In genomic region chr12:100219328-100220109, GRCh38 we compare ENCODE assay signal across 23 cellular contexts. TPM values are rescaled to one million over a fixed set of nuclear protein-coding genes. Genes with fewer than 3 reads are reported as not detected.
DNase-seq lines count a peak whose midpoint lies in the region; ATAC-seq, FAIRE-seq and TF ChIP-seq lines count a peak whose summit lies in the region.
"Had no signal": no experiment of that assay in that cellular context is flagged by ENCODE, and none has a peak within 500 bp of the region (broad histone marks: within the 10 kb centered on the region; RNA-seq: fewer than 3 reads in every experiment).

No MANE protein-coding gene starts in this region.

- DNase-seq in HuH-7 (ENCODE audit: low spot score): peak; percentile 23
- DNase-seq in HepG2 (ENCODE audit: low spot score): no peak
- no peak for DNase-seq in HFFc6
- no peak for DNase-seq in SK-N-SH
- DNase-seq in COR-L47 (lab: John Stamatoyannopoulos, UW): no peak
- DNase-seq: BE2C; C1 segment of cervical spinal cord; CD4-positive, CD25-positive, alpha-beta regulatory T cell; CD8-positive, alpha-beta memory T cell; HCEC 1CT; Karpas-422; KBM-7 had no signal

- CTCF ChIA-PET in HEK293 (lab: Yijun Ruan, JAX) (interaction anchor here (0.6 kb wide), 1 partner anchor 409 kb away, joined by 4 read pairs; no protein-coding TSS in a partner anchor), HepG2 (lab: Yijun Ruan, JAX; ENCODE audit: low intra/inter-chr PET ratio, low total read pairs) (no interaction called here), SK-N-SH (lab: Yijun Ruan, JAX) (no interaction called here)

- TF ChIP-seq CTCF in HEK293 (tag by site-specific recombination; IDR thresholded peaks at IDR 0.05) (no peak), HepG2 (CRISPR knock-in tag; IDR thresholded peaks at IDR 0.05) (no peak), HFFc6 (IDR thresholded peaks at IDR 0.05) (no peak), SK-N-SH (IDR thresholded peaks at IDR 0.05) (no peak)

- H3K9me3 Mint-ChIP-seq in HFFc6: no peaks in the 10 kb centered on the region
- H3K9me3 Mint-ChIP-seq: CD4-positive, CD25-positive, alpha-beta regulatory T cell; CD8-positive, alpha-beta memory T cell; GM23338 had no signal

- H3K27me3 ChIP-seq in ectodermal cell (ENCODE audit: control insufficient read depth, insufficient read depth, low read length, poor library complexity, severe bottlenecking) (no peaks in the 10 kb centered on the region), HepG2 (ENCODE audit: control insufficient read depth in 1 of 2, insufficient read depth in 2 of 2, low read length in 2 of 2) (no peaks in the 10 kb centered on the region), SK-N-SH (ENCODE audit: insufficient read depth) (no peaks in the 10 kb centered on the region)
- H3K27me3 ChIP-seq: BE2C had no signal

- H3F3A ChIP-seq in SK-N-SH (replicated peaks; ENCODE audit: insufficient read depth): no peaks in the 10 kb centered on the region

- H3K4me3 Mint-ChIP-seq in HFFc6: no peak overlapping the region
- H3K4me3 Mint-ChIP-seq: CD4-positive, CD25-positive, alpha-beta regulatory T cell; CD8-positive, alpha-beta memory T cell; GM23338 had no signal

- peaks cover 36 to 38% of the 10 kb centered on the region in 2 experiments for H3K36me3 ChIP-seq in HEK293 (ENCODE audit: control insufficient read depth in 2 of 2, insufficient read depth in 1 of 2, low read length in 2 of 2)
- peaks cover 10% of the 10 kb centered on the region for H3K36me3 ChIP-seq in ectodermal cell (ENCODE audit: control insufficient read depth, insufficient read depth, low read length)
- peaks cover 1 to 30% of the 10 kb centered on the region in 2 experiments; a peak in 3 of 5 replicates for H3K36me3 ChIP-seq in HepG2 (replicated peaks in 1 of 2; ENCODE audit: control insufficient read depth in 1 of 2, insufficient read depth in 2 of 2, low read length in 2 of 2)
- peaks cover 63 to 67% of the 10 kb centered on the region in 2 experiments for H3K36me3 ChIP-seq in SK-N-SH (replicated peaks in 1 of 2; ENCODE audit: control insufficient read depth in 1 of 2, insufficient read depth in 2 of 2, low read length in 1 of 2)

- WGBS in ectodermal cell, 2 experiments: 94 to 96% methylated on average over 4 to 5 of the region's 5 CpGs
- WGBS in HepG2 (ENCODE audit: low lambda C conversion rate): 74% methylated on average over 5 of the region's 5 CpGs
- WGBS in SK-N-SH (ENCODE audit: low lambda C conversion rate): 86% methylated on average over 5 of the region's 5 CpGs

- intact Hi-C loops in HepG2 (cut with micrococcal nuclease; ENCODE audit: unreplicated experiment): no loop called here

- no peak overlapping the region for H3K9ac ChIP-seq in HepG2 (ENCODE audit: insufficient read depth, low read depth, low read length)
- no peak overlapping the region for H3K9ac ChIP-seq in SK-N-SH

- no TSS peak for BruUV-seq in HepG2 (replicated peaks; lab: Mats Ljungman, UMichigan)

- no peak overlapping the region for H3K27ac Mint-ChIP-seq in HFFc6
- H3K27ac Mint-ChIP-seq: CD4-positive, CD25-positive, alpha-beta regulatory T cell; GM23338 had no signal

- TF ChIP-seq POLR2A in HepG2 (IDR thresholded peaks at IDR 0.05; ENCODE audit: insufficient read depth in 1 of 2, low read depth in 2 of 2, low read length in 2 of 2): no peak

- H3K4me3 ChIP-seq in HEK293 (ENCODE audit: low read depth, low read length) (no peak overlapping the region), ectodermal cell (ENCODE audit: insufficient read depth, low read depth, low read length) (no peak overlapping the region), HepG2 (replicated peaks in 1 of 3; ENCODE audit: insufficient read depth in 1 of 3, low read depth in 2 of 3, low read length in 3 of 3) (no peak overlapping the region), SK-N-SH (ENCODE audit: low read depth in 2 of 2, low read length in 1 of 2) (no peak overlapping the region)
- H3K4me3 ChIP-seq: GM23338 had no signal

- TF ChIP-seq EP300 in HepG2 (IDR thresholded peaks at IDR 0.05; ENCODE audit: low read depth in 2 of 2, low read length in 2 of 2): no peak
- no peak for TF ChIP-seq EP300 in HepG2 (CRISPR knock-in tag; IDR thresholded peaks at IDR 0.05; ENCODE audit: borderline replicate concordance)
- no peak for TF ChIP-seq EP300 in SK-N-SH (IDR thresholded peaks at IDR 0.05; ENCODE audit: borderline replicate concordance in 1 of 2, low read depth in 1 of 2, low read length in 1 of 2)

- H2AFZ ChIP-seq in HepG2 (ENCODE audit: low read length) (no peak overlapping the region), SK-N-SH (ENCODE audit: low read depth) (no peak overlapping the region)
- H2AFZ ChIP-seq: GM23338 had no signal

- in situ Hi-C loops in HepG2 (cut with HindIII; ENCODE audit: extremely low pct_ligation_motif_present, low pct_unique_long_range_greater_than_20kb): no loop called here

- no peaks in the 10 kb centered on the region for H4K20me1 ChIP-seq in HepG2 (ENCODE audit: insufficient read depth, low read length)
- H4K20me1 ChIP-seq in SK-N-SH (ENCODE audit: insufficient read depth): no peaks in the 10 kb centered on the region

- H3K79me2 ChIP-seq in HepG2 (ENCODE audit: insufficient read depth, low read length) (no peaks in the 10 kb centered on the region), SK-N-SH (ENCODE audit: insufficient read depth) (no peaks in the 10 kb centered on the region)

- POLR2A ChIA-PET in HEK293 (lab: Yijun Ruan, JAX) (no interaction called here), HepG2 (lab: Yijun Ruan, JAX) (interaction anchor here (1.2 kb wide), 1 partner anchor 48 kb away, joined by 5 read pairs; the partner anchor contains the start of genes DEPDC4 and SCYL2), SK-N-SH (lab: Yijun Ruan, JAX) (no interaction called here)

- H3K27ac ChIP-seq in HEK293 (ENCODE audit: extremely low read depth, low read depth, low read length): no peak overlapping the region; the same call in 1 of the 2 replicates
- H3K27ac ChIP-seq in ectodermal cell (ENCODE audit: insufficient read depth, low read depth, low read length, poor library complexity, severe bottlenecking): peak overlapping the region; percentile 23
- H3K27ac ChIP-seq in HepG2 (ENCODE audit: extremely low read length, insufficient read depth, low read length): no peak overlapping the region
- H3K27ac ChIP-seq in SK-N-SH (ENCODE audit: low read depth in 2 of 2, low read length in 1 of 2): no peak overlapping the region

- FAIRE-seq in HepG2 (lab: Jason Lieb, UNC): no peak
- FAIRE-seq: D721Med, G401.6, GM12891, GM18507, H54, HTR-8/SVneo had no signal

- peaks cover 5% of the 10 kb centered on the region for H3K36me3 Mint-ChIP-seq in HFFc6 (ENCODE audit: low read depth)

- TF ChIP-seq RAD21 in HepG2 (CRISPR knock-in tag; IDR thresholded peaks at IDR 0.05): no peak
- no peak for TF ChIP-seq RAD21 in SK-N-SH (IDR thresholded peaks at IDR 0.05; ENCODE audit: low read length)

- ATAC-seq in HepG2 (no peak), GM18498 (IDR thresholded peaks at IDR 0.05; ENCODE audit: unreplicated experiment) (no peak)
- ATAC-seq: GM23338 had no signal

- H3K27me3 Mint-ChIP-seq in HFFc6 (ENCODE audit: insufficient read depth): no peaks in the 10 kb centered on the region
- H3K27me3 Mint-ChIP-seq: CD4-positive, CD25-positive, alpha-beta regulatory T cell; CD8-positive, alpha-beta memory T cell had no signal

- H3K9me3 ChIP-seq in HEK293 (ENCODE audit: control insufficient read depth, insufficient read depth, low read depth, low read length) (no peaks in the 10 kb centered on the region), ectodermal cell (ENCODE audit: control insufficient read depth, low read length) (no peaks in the 10 kb centered on the region), HepG2 (ENCODE audit: low read length) (no peaks in the 10 kb centered on the region), SK-N-SH (no peaks in the 10 kb centered on the region)
- H3K9me3 ChIP-seq: BE2C, Caco-2 had no signal

- no peaks in the 10 kb centered on the region for H3K4me1 Mint-ChIP-seq in HFFc6 (ENCODE audit: low read depth)
- H3K4me1 Mint-ChIP-seq: GM23338 had no signal

- no peak overlapping the region for H3K4me2 ChIP-seq in HepG2 (ENCODE audit: low read depth, low read length)
- H3K4me2 ChIP-seq in SK-N-SH: no peak overlapping the region
- H3K4me2 ChIP-seq: GM23338 had no signal

- H3K4me1 ChIP-seq in HEK293 (ENCODE audit: control insufficient read depth, insufficient read depth, low read length) (peaks cover 17% of the 10 kb centered on the region), ectodermal cell (ENCODE audit: control insufficient read depth, insufficient read depth, low read length) (no peaks in the 10 kb centered on the region), HepG2 (ENCODE audit: insufficient read depth, low read length) (peaks cover 43% of the 10 kb centered on the region), SK-N-SH (ENCODE audit: control insufficient read depth in 1 of 2, insufficient read depth in 2 of 2, low read depth in 1 of 2, low read length in 1 of 2) (no peaks in the 10 kb centered on the region)
- H3K4me1 ChIP-seq: BE2C had no signal

- H3K9me2 ChIP-seq in SK-N-SH: no peaks in the 10 kb centered on the region

RNA-seq across cellular contexts. Expression of gene ACTR6, which starts 18.9 kb away (rescaled TPM):
- 34.6 TPM for polyA plus RNA-seq in ectodermal cell (2013, experiment 1 of 4)
- polyA plus RNA-seq in ectodermal cell (2013, experiment 2 of 4): 33.0 TPM
- polyA plus RNA-seq in ectodermal cell (2013, experiment 3 of 4): 36.5 TPM
- polyA plus RNA-seq in ectodermal cell (2013, experiment 4 of 4): 32.2 TPM
- total RNA-seq in HepG2 (2016; rRNA removed; fragmentation: Illumina TruSeq; extraction: Trizol): 22.4 and 37.8 TPM in 2 replicates
- total RNA-seq in HepG2 (2016; cell fraction: cytosol; rRNA removed; fragmentation: Illumina TruSeq; extraction: Trizol; ENCODE audit: low read depth): 2.9 and 3.8 TPM in 2 replicates
- 24.5 and 40.5 TPM in 2 replicates for total RNA-seq in HepG2 (2016; cell fraction: insoluble cytoplasmic fraction; rRNA removed; fragmentation: Illumina TruSeq; extraction: Trizol)
- 4.5 and 7.5 TPM in 2 replicates for total RNA-seq in HepG2 (2016; cell fraction: membrane; rRNA removed; fragmentation: Illumina TruSeq; extraction: Trizol)
- total RNA-seq in HepG2 (2016; cell fraction: nucleus; rRNA removed; fragmentation: Illumina TruSeq; extraction: Trizol): 15.4 and 16.8 TPM in 2 replicates
- polyA plus RNA-seq in HepG2 (2011; rRNA removed) (7.6 and 12.9 TPM in 2 replicates), SK-N-SH (2012; rRNA removed) (20.6 and 21.5 TPM in 2 replicates)
- polyA plus RNA-seq in HepG2 (2011; cell fraction: cytosol; rRNA removed): 8.2 and 8.8 TPM in 2 replicates
- 7.1 and 8.9 TPM in 2 replicates for polyA plus RNA-seq in HepG2 (2011; cell fraction: nucleus; rRNA removed)
- polyA plus RNA-seq in HepG2 (2012): 11.1 and 26.5 TPM in 2 replicates
- polyA plus RNA-seq in HepG2 (2016; cell fraction: cytosol; fragmentation: Illumina TruSeq; extraction: Trizol; ENCODE audit: low read depth): 1.9 and 2.1 TPM in 2 replicates
- 27.7 and 30.4 TPM in 2 replicates for polyA plus RNA-seq in HepG2 (2016; cell fraction: insoluble cytoplasmic fraction; fragmentation: Illumina TruSeq; extraction: Trizol; ENCODE audit: low read depth)
- 3.2 and 3.7 TPM in 2 replicates for polyA plus RNA-seq in HepG2 (2016; cell fraction: membrane; fragmentation: Illumina TruSeq; extraction: Trizol; ENCODE audit: low read depth)
- polyA plus RNA-seq in HepG2 (2016; cell fraction: nucleus; fragmentation: Illumina TruSeq; extraction: Trizol; ENCODE audit: insufficient read depth, low read depth): 13.9 and 18.1 TPM in 2 replicates
- 1.8 and 6.6 TPM in 2 replicates for polyA minus RNA-seq in HepG2 (2011; rRNA and poly(A)+ RNA removed; ENCODE audit: low replicate concordance)
- 4.1 and 7.1 TPM in 2 replicates for polyA minus RNA-seq in HepG2 (2011; cell fraction: cytosol; rRNA and poly(A)+ RNA removed)
- 18.9 and 28.3 TPM in 2 replicates for polyA minus RNA-seq in HepG2 (2011; cell fraction: nucleus; rRNA and poly(A)+ RNA removed)
- total RNA-seq in HFFc6 (2021; fragmentation: NEBNext Ultra II Directional; extraction: Animal tissue kit (Norgen Biotek cat#: 25700)): 10 to 100 TPM; 23.2 to 29.2 (median 24.9) TPM
- polyA plus RNA-seq in SK-N-SH (2012; cell fraction: cytosol; rRNA removed): 29.8 and 53.4 TPM in 2 replicates
- 8.3 and 25.6 TPM in 2 replicates for polyA plus RNA-seq in SK-N-SH (2012; cell fraction: nucleus; rRNA removed)

RNA-seq across cellular contexts. Expression of gene DEPDC4, which starts 47.4 kb away (rescaled TPM):
- polyA plus RNA-seq in ectodermal cell (2013, experiment 1 of 4): 10.7 TPM
- 10.2 TPM for polyA plus RNA-seq in ectodermal cell (2013, experiment 2 of 4)
- polyA plus RNA-seq in ectodermal cell (2013, experiment 3 of 4): 13.2 TPM
- polyA plus RNA-seq in ectodermal cell (2013, experiment 4 of 4): 11.6 TPM
- total RNA-seq in HepG2 (2016; rRNA removed; fragmentation: Illumina TruSeq; extraction: Trizol): 5.7 and 6.6 TPM in 2 replicates
- 2.9 and 4.6 TPM in 2 replicates for total RNA-seq in HepG2 (2016; cell fraction: cytosol; rRNA removed; fragmentation: Illumina TruSeq; extraction: Trizol; ENCODE audit: low read depth)
- 6.5 and 7.4 TPM in 2 replicates for total RNA-seq in HepG2 (2016; cell fraction: insoluble cytoplasmic fraction; rRNA removed; fragmentation: Illumina TruSeq; extraction: Trizol)
- 2.8 and 4.0 TPM in 2 replicates for total RNA-seq in HepG2 (2016; cell fraction: membrane; rRNA removed; fragmentation: Illumina TruSeq; extraction: Trizol)
- 6.1 and 8.7 TPM in 2 replicates for total RNA-seq in HepG2 (2016; cell fraction: nucleus; rRNA removed; fragmentation: Illumina TruSeq; extraction: Trizol)
- 1.5 and 2.2 TPM in 2 replicates for polyA plus RNA-seq in HepG2 (2011; rRNA removed)
- 1.7 and 4.9 TPM in 2 replicates for polyA plus RNA-seq in HepG2 (2011; cell fraction: cytosol; rRNA removed)
- polyA plus RNA-seq in HepG2 (2011; cell fraction: nucleus; rRNA removed): 1.1 and 1.6 TPM in 2 replicates
- polyA plus RNA-seq in HepG2 (2012): 1.6 and 3.5 TPM in 2 replicates
- 1.8 and 2.8 TPM in 2 replicates for polyA plus RNA-seq in HepG2 (2016; cell fraction: cytosol; fragmentation: Illumina TruSeq; extraction: Trizol; ENCODE audit: low read depth)
- 5.9 and 6.8 TPM in 2 replicates for polyA plus RNA-seq in HepG2 (2016; cell fraction: insoluble cytoplasmic fraction; fragmentation: Illumina TruSeq; extraction: Trizol; ENCODE audit: low read depth)
- polyA plus RNA-seq in HepG2 (2016; cell fraction: membrane; fragmentation: Illumina TruSeq; extraction: Trizol; ENCODE audit: low read depth): 2.6 and 3.5 TPM in 2 replicates
- 1.7 and 7.0 TPM in 2 replicates for polyA plus RNA-seq in HepG2 (2016; cell fraction: nucleus; fragmentation: Illumina TruSeq; extraction: Trizol; ENCODE audit: insufficient read depth, low read depth)
- polyA minus RNA-seq in HepG2 (2011; rRNA and poly(A)+ RNA removed; ENCODE audit: low replicate concordance): 0.44 and 1.1 TPM in 2 replicates
- 1.6 and 2.0 TPM in 2 replicates for polyA minus RNA-seq in HepG2 (2011; cell fraction: cytosol; rRNA and poly(A)+ RNA removed)
- polyA minus RNA-seq in HepG2 (2011; cell fraction: nucleus; rRNA and poly(A)+ RNA removed): 8.1 and 9.9 TPM in 2 replicates
- total RNA-seq in HFFc6 (2021; fragmentation: NEBNext Ultra II Directional; extraction: Animal tissue kit (Norgen Biotek cat#: 25700)): 1 to 10 TPM in 5 of 6 experiments, under 1 TPM in 1; 0.73 to 1.5 (median 1.3) TPM
- 0.76 and 1.7 TPM in 2 replicates for polyA plus RNA-seq in SK-N-SH (2012; rRNA removed)
- 1.7 and 2.4 TPM in 2 replicates for polyA plus RNA-seq in SK-N-SH (2012; cell fraction: cytosol; rRNA removed)
- 0.35 and 1.1 TPM in 2 replicates for polyA plus RNA-seq in SK-N-SH (2012; cell fraction: nucleus; rRNA removed)
- total RNA-seq: CD4-positive, CD25-positive, alpha-beta regulatory T cell had no signal
- polyA plus RNA-seq: CD8-positive, alpha-beta memory T cell had no signal

RNA-seq across cellular contexts. Expression of gene SCYL2, which starts 47.5 kb away (rescaled TPM):
- polyA plus RNA-seq in ectodermal cell (2013, experiment 1 of 4): 40.7 TPM
- 45.2 TPM for polyA plus RNA-seq in ectodermal cell (2013, experiment 2 of 4)
- 46.9 TPM for polyA plus RNA-seq in ectodermal cell (2013, experiment 3 of 4)
- 52.4 TPM for polyA plus RNA-seq in ectodermal cell (2013, experiment 4 of 4)
- 28.8 and 41.9 TPM in 2 replicates for total RNA-seq in HepG2 (2016; rRNA removed; fragmentation: Illumina TruSeq; extraction: Trizol)
- 57.9 and 65.3 TPM in 2 replicates for total RNA-seq in HepG2 (2016; cell fraction: cytosol; rRNA removed; fragmentation: Illumina TruSeq; extraction: Trizol; ENCODE audit: low read depth)
- total RNA-seq in HepG2 (2016; cell fraction: insoluble cytoplasmic fraction; rRNA removed; fragmentation: Illumina TruSeq; extraction: Trizol): 26.5 and 42.6 TPM in 2 replicates
- total RNA-seq in HepG2 (2016; cell fraction: membrane; rRNA removed; fragmentation: Illumina TruSeq; extraction: Trizol): 20.6 and 24.8 TPM in 2 replicates
- 35.3 and 36.6 TPM in 2 replicates for total RNA-seq in HepG2 (2016; cell fraction: nucleus; rRNA removed; fragmentation: Illumina TruSeq; extraction: Trizol)
- polyA plus RNA-seq in HepG2 (2011; rRNA removed) (9.3 and 11.4 TPM in 2 replicates), SK-N-SH (2012; rRNA removed) (7.5 and 9.7 TPM in 2 replicates)
- polyA plus RNA-seq in HepG2 (2011; cell fraction: cytosol; rRNA removed): 5.1 and 8.8 TPM in 2 replicates
- polyA plus RNA-seq in HepG2 (2011; cell fraction: nucleus; rRNA removed): 8.6 and 9.3 TPM in 2 replicates
- polyA plus RNA-seq in HepG2 (2012): 15.7 and 16.0 TPM in 2 replicates
- 1.2 and 1.4 TPM in 2 replicates for polyA plus RNA-seq in HepG2 (2016; cell fraction: cytosol; fragmentation: Illumina TruSeq; extraction: Trizol; ENCODE audit: low read depth)
- 28.2 and 30.7 TPM in 2 replicates for polyA plus RNA-seq in HepG2 (2016; cell fraction: insoluble cytoplasmic fraction; fragmentation: Illumina TruSeq; extraction: Trizol; ENCODE audit: low read depth)
- polyA plus RNA-seq in HepG2 (2016; cell fraction: membrane; fragmentation: Illumina TruSeq; extraction: Trizol; ENCODE audit: low read depth): 4.9 and 5.7 TPM in 2 replicates
- 31.7 and 38.1 TPM in 2 replicates for polyA plus RNA-seq in HepG2 (2016; cell fraction: nucleus; fragmentation: Illumina TruSeq; extraction: Trizol; ENCODE audit: insufficient read depth, low read depth)
- polyA minus RNA-seq in HepG2 (2011; rRNA and poly(A)+ RNA removed; ENCODE audit: low replicate concordance): 23.2 and 39.5 TPM in 2 replicates
- polyA minus RNA-seq in HepG2 (2011; cell fraction: cytosol; rRNA and poly(A)+ RNA removed): 17.8 and 20.7 TPM in 2 replicates
- polyA minus RNA-seq in HepG2 (2011; cell fraction: nucleus; rRNA and poly(A)+ RNA removed): 35.4 and 53.0 TPM in 2 replicates
- total RNA-seq in HFFc6 (2021; fragmentation: NEBNext Ultra II Directional; extraction: Animal tissue kit (Norgen Biotek cat#: 25700)): 10 to 100 TPM; 40.0 to 46.7 (median 40.8) TPM
- polyA plus RNA-seq in SK-N-SH (2012; cell fraction: cytosol; rRNA removed): 13.2 and 15.5 TPM in 2 replicates
- 6.9 and 15.8 TPM in 2 replicates for polyA plus RNA-seq in SK-N-SH (2012; cell fraction: nucleus; rRNA removed)

Comparison
In these comparisons a context has a peak if more than half of its experiments do, and no peak if none do; other contexts are left out.
1. Of the 63 proteins assayed by ChIP-seq in both HepG2 and HEK293: peak only in HepG2: none; only in HEK293: ATF2, MZF1, PATZ1, PRDM4, ZBTB44, ZNF10 and 1 more; in both: none; in neither: 56.